Comparison of ENCODE assay signal across 8 cellular contexts in genomic region chr12:120581998-120582397, GRCh38. TPM values are rescaled to one million over a fixed set of nuclear protein-coding genes. Genes with fewer than 3 reads are reported as not detected.
DNase-seq lines count a peak whose midpoint lies in the region; ATAC-seq and TF ChIP-seq lines count a peak whose summit lies in the region.

No MANE protein-coding gene starts in this region.

- H3K36me3 ChIP-seq in Caco-2 (ENCODE audit: control insufficient read depth, insufficient read depth, low read length) (peaks cover 2% of the 10 kb centered on the region; the same call in 1 of the 2 replicates), OCI-LY1 (ENCODE audit: insufficient read depth, low read length) (peaks cover 33% of the 10 kb centered on the region), ectodermal cell (ENCODE audit: control insufficient read depth, insufficient read depth, low read length) (peaks cover 22% of the 10 kb centered on the region), osteoblast (ENCODE audit: insufficient read depth, low read length) (peaks cover 23% of the 10 kb centered on the region)

- TF ChIP-seq CTCF in Caco-2 (IDR thresholded peaks at IDR 0.05; ENCODE audit: insufficient read depth in 1 of 2, low read depth in 1 of 2, low read length in 1 of 2, severe bottlenecking in 1 of 2, unreplicated experiment in 1 of 2) (no peak), OCI-LY1 (IDR thresholded peaks at IDR 0.05; ENCODE audit: low read length) (no peak), osteoblast (IDR thresholded peaks at IDR 0.05; ENCODE audit: extremely low read depth, low read depth, low read length) (no peak)

- H3K4me1 Mint-ChIP-seq in Caco-2 (ENCODE audit: low read depth, unreplicated experiment), result peaks cover 15% of the 10 kb centered on the region

- no peak for ATAC-seq in GM21526 (IDR thresholded peaks at IDR 0.05; ENCODE audit: low FRiP score, unreplicated experiment)

- H3K27ac Mint-ChIP-seq in Caco-2 (ENCODE audit: unreplicated experiment), result peak overlapping the region; percentile 96

- no peaks in the 10 kb centered on the region for H3K9me3 Mint-ChIP-seq in Caco-2 (ENCODE audit: unreplicated experiment)

- no peaks in the 10 kb centered on the region for H3K27me3 Mint-ChIP-seq in Caco-2 (ENCODE audit: insufficient read depth, unreplicated experiment)

- intact Hi-C loops in Caco-2 (cut with micrococcal nuclease; ENCODE audit: unreplicated experiment), result loop anchor here (1.0 to 5.0 kb wide), 10 partner anchors 11 to 530 kb away; partner anchors contain the start of genes ACADS, COQ5, COX6A1 and MLEC

- H3K9me2 ChIP-seq in OCI-LY1 (ENCODE audit: low read depth, low read length), result no peaks in the 10 kb centered on the region

- POLR2A ChIA-PET in Caco-2 (lab: Charles Lee), result interaction anchor here (0.8 to 1.7 kb wide), 3 partner anchors 86 to 260 kb away, joined by 5 to 17 read pairs (median 5); partner anchors contain the start of genes DYNLL1 and SRSF9

- CTCF ChIA-PET in Caco-2 (lab: Charles Lee), result interaction anchor here (1.1 to 3.6 kb wide), 4 partner anchors 58 to 390 kb away, joined by 3 to 37 read pairs (median 6); partner anchors contain the start of gene CABP1

- BruUV-seq in Caco-2 (replicated peaks; lab: Mats Ljungman, UMichigan), result no TSS peak

- peak overlapping the region; percentile 97 for H3K4me2 ChIP-seq in OCI-LY1 (ENCODE audit: low read length)
- peak overlapping the region; percentile 99 for H3K4me2 ChIP-seq in osteoblast (ENCODE audit: insufficient read depth, low read length)

- H3K4me1 ChIP-seq in Caco-2 (no peaks in the 10 kb centered on the region), OCI-LY1 (ENCODE audit: insufficient read depth, low read length, severe bottlenecking) (peaks cover 36% of the 10 kb centered on the region), ectodermal cell (ENCODE audit: control insufficient read depth, insufficient read depth, low read length) (peaks cover 4% of the 10 kb centered on the region), osteoblast (ENCODE audit: insufficient read depth, low read length) (peaks cover 18% of the 10 kb centered on the region)

- peak overlapping the region; percentile 99 for H3K4me3 Mint-ChIP-seq in Caco-2 (ENCODE audit: unreplicated experiment)

- WGBS in ectodermal cell, 2 experiments, result 76% methylated on average over 5 to 9 of the region's 9 CpGs

- DNase-seq in Caco-2, result no peak
- DNase-seq in osteoblast (ENCODE audit: insufficient read length, low spot score, missing footprints), result no peak
- DNase-seq in DMS79 treated with DMSO at 0.1 percent for 48 hours (lab: John Stamatoyannopoulos, UW), result no peak
- DNase-seq in midbrain (lab: John Stamatoyannopoulos, UW), result no peak
- DNase-seq in NCI-H2227 (lab: John Stamatoyannopoulos, UW; ENCODE audit: unreplicated experiment), result no peak

- H3K27me3 ChIP-seq in Caco-2 (replicated peaks; ENCODE audit: control insufficient read depth, insufficient read depth, low read length) (no peaks in the 10 kb centered on the region), OCI-LY1 (ENCODE audit: insufficient read depth, low read length) (peaks cover 3% of the 10 kb centered on the region; the same call in 1 of the 2 replicates), ectodermal cell (ENCODE audit: control insufficient read depth, insufficient read depth, low read length, poor library complexity, severe bottlenecking) (peaks cover 22% of the 10 kb centered on the region), osteoblast (ENCODE audit: insufficient read depth, low read length) (no peaks in the 10 kb centered on the region)

- H2AFZ ChIP-seq in OCI-LY1 (ENCODE audit: low read length), result peak overlapping the region; percentile 94
- peak overlapping the region; percentile 81 for H2AFZ ChIP-seq in osteoblast (ENCODE audit: low read length)

- peaks cover 41% of the 10 kb centered on the region for H3K36me3 Mint-ChIP-seq in Caco-2 (ENCODE audit: insufficient read depth, unreplicated experiment)

- 0 out of 2 replicates have a peak, but pooled peaks cover 6% of the 10 kb centered on the region for H3K79me2 ChIP-seq in OCI-LY1 (ENCODE audit: insufficient read depth, low read length)
- peaks cover 9% of the 10 kb centered on the region for H3K79me2 ChIP-seq in osteoblast (ENCODE audit: insufficient read depth, low read length)

- peak overlapping the region; percentile 81 for H3K9ac ChIP-seq in OCI-LY1 (ENCODE audit: low read length)

- H3F3A ChIP-seq in OCI-LY1 (ENCODE audit: insufficient read depth, low read length), result no peaks in the 10 kb centered on the region

- H3K4me3 ChIP-seq in Caco-2 (ENCODE audit: low read depth, low read length), result peak overlapping the region; percentile 86
- H3K4me3 ChIP-seq in OCI-LY1 (ENCODE audit: low read depth, low read length, poor library complexity, severe bottlenecking), result peak overlapping the region; percentile 87
- H3K4me3 ChIP-seq in ectodermal cell (ENCODE audit: insufficient read depth, low read depth, low read length), result peak overlapping the region; percentile 100
- H3K4me3 ChIP-seq in osteoblast (ENCODE audit: insufficient read depth, low read length), result peak overlapping the region; percentile 80

- H4K20me1 ChIP-seq in OCI-LY1 (ENCODE audit: insufficient read depth, low read length), result no peaks in the 10 kb centered on the region
- no peaks in the 10 kb centered on the region for H4K20me1 ChIP-seq in osteoblast (ENCODE audit: insufficient read depth, low read length)

- no peaks in the 10 kb centered on the region for H3K9me3 ChIP-seq in Caco-2
- no peaks in the 10 kb centered on the region for H3K9me3 ChIP-seq in OCI-LY1 (ENCODE audit: low read length)
- H3K9me3 ChIP-seq in ectodermal cell (ENCODE audit: control insufficient read depth, low read length), result no peaks in the 10 kb centered on the region
- H3K9me3 ChIP-seq in osteoblast (ENCODE audit: low read depth, low read length), result no peaks in the 10 kb centered on the region

- H3K27ac ChIP-seq in OCI-LY1 (ENCODE audit: low read depth, low read length, poor library complexity, severe bottlenecking) (peak overlapping the region; percentile 27), ectodermal cell (ENCODE audit: insufficient read depth, low read depth, low read length, poor library complexity, severe bottlenecking) (no peak overlapping the region), osteoblast (ENCODE audit: low read depth, low read length) (peak overlapping the region; percentile 49)

RNA-seq across cellular contexts. Expression of gene POP5, which starts 0.8 kb away (rescaled TPM):
- total RNA-seq in Caco-2 (2022), result 49.5 and 53.9 TPM in 2 replicates
- 62.2 TPM for polyA plus RNA-seq in ectodermal cell (2013, experiment 1 of 4)
- 65.7 TPM for polyA plus RNA-seq in ectodermal cell (2013, experiment 2 of 4)
- 54.5 TPM for polyA plus RNA-seq in ectodermal cell (2013, experiment 3 of 4)
- 66.1 TPM for polyA plus RNA-seq in ectodermal cell (2013, experiment 4 of 4)
- 19.4 and 26.8 TPM in 2 replicates for total RNA-seq in osteoblast

RNA-seq across cellular contexts. Expression of gene RNF10, which starts 47.8 kb away (rescaled TPM):
- total RNA-seq in Caco-2 (2022), result 133 and 164 TPM in 2 replicates
- polyA plus RNA-seq in ectodermal cell (2013, experiment 1 of 4), result 153 TPM
- 156 TPM for polyA plus RNA-seq in ectodermal cell (2013, experiment 2 of 4)
- polyA plus RNA-seq in ectodermal cell (2013, experiment 3 of 4), result 105 TPM
- 124 TPM for polyA plus RNA-seq in ectodermal cell (2013, experiment 4 of 4)
- total RNA-seq in osteoblast, result 117 and 122 TPM in 2 replicates

RNA-seq across cellular contexts. Expression of gene COQ5, which starts 53.0 kb away (rescaled TPM):
- total RNA-seq in Caco-2 (2022) (20.7 and 20.9 TPM in 2 replicates), osteoblast (15.2 and 19.2 TPM in 2 replicates)
- 61.6 TPM for polyA plus RNA-seq in ectodermal cell (2013, experiment 1 of 4)
- 56.3 TPM for polyA plus RNA-seq in ectodermal cell (2013, experiment 2 of 4)
- 51.2 TPM for polyA plus RNA-seq in ectodermal cell (2013, experiment 3 of 4)
- polyA plus RNA-seq in ectodermal cell (2013, experiment 4 of 4), result 58.4 TPM

RNA-seq across cellular contexts. Expression of gene CABP1, which starts 58.4 kb away (rescaled TPM):
- total RNA-seq in Caco-2 (2022) (0.95 and 1.0 TPM in 2 replicates), osteoblast (not detected in 2 replicates)
- 2.3 TPM for polyA plus RNA-seq in ectodermal cell (2013, experiment 1 of 4)
- 1.5 TPM for polyA plus RNA-seq in ectodermal cell (2013, experiment 2 of 4)
- polyA plus RNA-seq in ectodermal cell (2013, experiment 3 of 4), result 1.5 TPM
- 1.9 TPM for polyA plus RNA-seq in ectodermal cell (2013, experiment 4 of 4)
